ENCODE assay signal across 1 cellular context in genomic region chr2:98734823-98735260, GRCh38.
TF ChIP-seq lines count a peak whose summit lies in the region.

No MANE protein-coding gene starts in this region.

TF ChIP-seq in HepG2, 621 proteins besides CTCF, POLR2A, EP300 and RAD21 (continued from another document and continues in another):
- TF ChIP-seq SRF (IDR thresholded peaks at IDR 0.05; ENCODE audit: low read depth, low read length) = no peak
- peak; percentile 34; the same call in 1 of the 2 replicates for TF ChIP-seq NFYC (CRISPR knock-in tag; IDR thresholded peaks at IDR 0.05)
- TF ChIP-seq, protein P1, sequence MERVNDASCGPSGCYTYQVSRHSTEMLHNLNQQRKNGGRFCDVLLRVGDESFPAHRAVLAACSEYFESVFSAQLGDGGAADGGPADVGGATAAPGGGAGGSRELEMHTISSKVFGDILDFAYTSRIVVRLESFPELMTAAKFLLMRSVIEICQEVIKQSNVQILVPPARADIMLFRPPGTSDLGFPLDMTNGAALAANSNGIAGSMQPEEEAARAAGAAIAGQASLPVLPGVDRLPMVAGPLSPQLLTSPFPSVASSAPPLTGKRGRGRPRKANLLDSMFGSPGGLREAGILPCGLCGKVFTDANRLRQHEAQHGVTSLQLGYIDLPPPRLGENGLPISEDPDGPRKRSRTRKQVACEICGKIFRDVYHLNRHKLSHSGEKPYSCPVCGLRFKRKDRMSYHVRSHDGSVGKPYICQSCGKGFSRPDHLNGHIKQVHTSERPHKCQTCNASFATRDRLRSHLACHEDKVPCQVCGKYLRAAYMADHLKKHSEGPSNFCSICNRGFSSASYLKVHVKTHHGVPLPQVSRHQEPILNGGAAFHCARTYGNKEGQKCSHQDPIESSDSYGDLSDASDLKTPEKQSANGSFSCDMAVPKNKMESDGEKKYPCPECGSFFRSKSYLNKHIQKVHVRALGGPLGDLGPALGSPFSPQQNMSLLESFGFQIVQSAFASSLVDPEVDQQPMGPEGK (CRISPR knock-in tag; IDR thresholded peaks at IDR 0.05) = peak; percentile 97
- TF ChIP-seq, protein P2, sequence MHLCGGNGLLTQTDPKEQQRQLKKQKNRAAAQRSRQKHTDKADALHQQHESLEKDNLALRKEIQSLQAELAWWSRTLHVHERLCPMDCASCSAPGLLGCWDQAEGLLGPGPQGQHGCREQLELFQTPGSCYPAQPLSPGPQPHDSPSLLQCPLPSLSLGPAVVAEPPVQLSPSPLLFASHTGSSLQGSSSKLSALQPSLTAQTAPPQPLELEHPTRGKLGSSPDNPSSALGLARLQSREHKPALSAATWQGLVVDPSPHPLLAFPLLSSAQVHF (CRISPR knock-in tag; IDR thresholded peaks at IDR 0.05) = no peak
- TF ChIP-seq ZNF580 (CRISPR knock-in tag; IDR thresholded peaks at IDR 0.05; ENCODE audit: borderline replicate concordance, low read depth) = no peak; the same call in 1 of the 2 replicates
- TF ChIP-seq NAIF1 (CRISPR knock-in tag; IDR thresholded peaks at IDR 0.05; ENCODE audit: borderline replicate concordance) = no peak
- no peak for TF ChIP-seq PCBP2 (optimal IDR thresholded peaks at IDR 0.05; ENCODE audit: low read depth, low read length, poor library complexity, severe bottlenecking)
- no peak for TF ChIP-seq ZNF550 (CRISPR knock-in tag; IDR thresholded peaks at IDR 0.05; ENCODE audit: borderline replicate concordance)
- TF ChIP-seq FUBP1 (CRISPR knock-in tag; IDR thresholded peaks at IDR 0.05; ENCODE audit: borderline replicate concordance) = no peak
- no peak for TF ChIP-seq BCLAF1 (IDR thresholded peaks at IDR 0.05)
- no peak for TF ChIP-seq ZNF280B (CRISPR knock-in tag; IDR thresholded peaks at IDR 0.05; ENCODE audit: borderline replicate concordance)
- peak; percentile 71; the same call in 1 of the 2 replicates for TF ChIP-seq ZSCAN29 (CRISPR knock-in tag; conservative IDR thresholded peaks at IDR 0.05)
- TF ChIP-seq PRMT3 (CRISPR knock-in tag; IDR thresholded peaks at IDR 0.05; ENCODE audit: borderline replicate concordance, low read depth) = no peak
- TF ChIP-seq ZNF224 (CRISPR knock-in tag; IDR thresholded peaks at IDR 0.05) = no peak
- TF ChIP-seq, protein P3, sequence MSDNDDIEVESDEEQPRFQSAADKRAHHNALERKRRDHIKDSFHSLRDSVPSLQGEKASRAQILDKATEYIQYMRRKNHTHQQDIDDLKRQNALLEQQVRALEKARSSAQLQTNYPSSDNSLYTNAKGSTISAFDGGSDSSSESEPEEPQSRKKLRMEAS (IDR thresholded peaks at IDR 0.05) = peak; percentile 42
- TF ChIP-seq, protein P4, sequence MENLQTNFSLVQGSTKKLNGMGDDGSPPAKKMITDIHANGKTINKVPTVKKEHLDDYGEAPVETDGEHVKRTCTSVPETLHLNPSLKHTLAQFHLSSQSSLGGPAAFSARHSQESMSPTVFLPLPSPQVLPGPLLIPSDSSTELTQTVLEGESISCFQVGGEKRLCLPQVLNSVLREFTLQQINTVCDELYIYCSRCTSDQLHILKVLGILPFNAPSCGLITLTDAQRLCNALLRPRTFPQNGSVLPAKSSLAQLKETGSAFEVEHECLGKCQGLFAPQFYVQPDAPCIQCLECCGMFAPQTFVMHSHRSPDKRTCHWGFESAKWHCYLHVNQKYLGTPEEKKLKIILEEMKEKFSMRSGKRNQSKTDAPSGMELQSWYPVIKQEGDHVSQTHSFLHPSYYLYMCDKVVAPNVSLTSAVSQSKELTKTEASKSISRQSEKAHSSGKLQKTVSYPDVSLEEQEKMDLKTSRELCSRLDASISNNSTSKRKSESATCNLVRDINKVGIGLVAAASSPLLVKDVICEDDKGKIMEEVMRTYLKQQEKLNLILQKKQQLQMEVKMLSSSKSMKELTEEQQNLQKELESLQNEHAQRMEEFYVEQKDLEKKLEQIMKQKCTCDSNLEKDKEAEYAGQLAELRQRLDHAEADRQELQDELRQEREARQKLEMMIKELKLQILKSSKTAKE (CRISPR knock-in tag; IDR thresholded peaks at IDR 0.05; ENCODE audit: borderline replicate concordance) = peak; percentile 61; the same call in 1 of the 2 replicates
- TF ChIP-seq NR2C2 (CRISPR knock-in tag; IDR thresholded peaks at IDR 0.05; ENCODE audit: borderline replicate concordance) = no peak
- no peak for TF ChIP-seq EZH2 (conservative IDR thresholded peaks at IDR 0.05; ENCODE audit: low read depth, low read length)
- TF ChIP-seq ZFP37 (CRISPR knock-in tag; IDR thresholded peaks at IDR 0.05; ENCODE audit: borderline replicate concordance) = no peak
- no peak for TF ChIP-seq ZNF451 (CRISPR knock-in tag; IDR thresholded peaks at IDR 0.05)
- TF ChIP-seq, protein P5, sequence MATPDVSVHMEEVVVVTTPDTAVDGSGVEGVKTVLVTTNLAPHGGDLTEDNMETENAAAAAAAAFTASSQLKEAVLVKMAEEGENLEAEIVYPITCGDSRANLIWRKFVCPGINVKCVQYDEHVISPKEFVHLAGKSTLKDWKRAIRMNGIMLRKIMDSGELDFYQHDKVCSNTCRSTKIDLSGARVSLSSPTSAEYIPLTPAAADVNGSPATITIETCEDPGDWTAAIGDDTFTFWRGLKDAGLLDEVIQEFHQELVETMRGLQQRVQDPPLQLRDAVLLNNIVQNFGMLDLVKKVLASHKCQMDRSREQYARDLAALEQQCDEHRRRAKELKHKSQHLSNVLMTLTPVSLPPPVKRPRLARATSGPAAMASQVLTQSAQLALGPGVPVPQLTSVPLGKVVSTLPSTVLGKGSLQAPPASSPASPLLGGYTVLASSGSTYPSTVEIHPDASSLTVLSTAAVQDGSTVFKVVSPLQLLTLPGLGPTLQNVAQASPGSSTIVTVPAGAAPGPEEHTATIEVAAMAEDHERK (CRISPR knock-in tag; IDR thresholded peaks at IDR 0.05; ENCODE audit: low read depth) = no peak
- TF ChIP-seq, protein P6, sequence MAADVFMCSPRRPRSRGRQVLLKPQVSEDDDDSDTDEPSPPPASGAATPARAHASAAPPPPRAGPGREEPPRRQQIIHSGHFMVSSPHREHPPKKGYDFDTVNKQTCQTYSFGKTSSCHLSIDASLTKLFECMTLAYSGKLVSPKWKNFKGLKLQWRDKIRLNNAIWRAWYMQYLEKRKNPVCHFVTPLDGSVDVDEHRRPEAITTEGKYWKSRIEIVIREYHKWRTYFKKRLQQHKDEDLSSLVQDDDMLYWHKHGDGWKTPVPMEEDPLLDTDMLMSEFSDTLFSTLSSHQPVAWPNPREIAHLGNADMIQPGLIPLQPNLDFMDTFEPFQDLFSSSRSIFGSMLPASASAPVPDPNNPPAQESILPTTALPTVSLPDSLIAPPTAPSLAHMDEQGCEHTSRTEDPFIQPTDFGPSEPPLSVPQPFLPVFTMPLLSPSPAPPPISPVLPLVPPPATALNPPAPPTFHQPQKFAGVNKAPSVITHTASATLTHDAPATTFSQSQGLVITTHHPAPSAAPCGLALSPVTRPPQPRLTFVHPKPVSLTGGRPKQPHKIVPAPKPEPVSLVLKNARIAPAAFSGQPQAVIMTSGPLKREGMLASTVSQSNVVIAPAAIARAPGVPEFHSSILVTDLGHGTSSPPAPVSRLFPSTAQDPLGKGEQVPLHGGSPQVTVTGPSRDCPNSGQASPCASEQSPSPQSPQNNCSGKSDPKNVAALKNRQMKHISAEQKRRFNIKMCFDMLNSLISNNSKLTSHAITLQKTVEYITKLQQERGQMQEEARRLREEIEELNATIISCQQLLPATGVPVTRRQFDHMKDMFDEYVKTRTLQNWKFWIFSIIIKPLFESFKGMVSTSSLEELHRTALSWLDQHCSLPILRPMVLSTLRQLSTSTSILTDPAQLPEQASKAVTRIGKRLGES (CRISPR knock-in tag; IDR thresholded peaks at IDR 0.05; ENCODE audit: borderline replicate concordance) = 0 out of 2 replicates have a peak, but pooled peaks have one; percentile 41
- peak; percentile 96 for TF ChIP-seq TCF7 (IDR thresholded peaks at IDR 0.05; ENCODE audit: low read depth)
- no peak for TF ChIP-seq JARID2 (CRISPR knock-in tag; IDR thresholded peaks at IDR 0.05; ENCODE audit: insufficient replicate concordance)
- TF ChIP-seq ZNF777 (CRISPR knock-in tag; IDR thresholded peaks at IDR 0.05) = no peak
- TF ChIP-seq SNAI1 (CRISPR knock-in tag; IDR thresholded peaks at IDR 0.05; ENCODE audit: borderline replicate concordance) = no peak
- TF ChIP-seq NFE2 (CRISPR knock-in tag; IDR thresholded peaks at IDR 0.05) = no peak
- no peak; the same call in 1 of the 2 replicates for TF ChIP-seq ZBTB33 (CRISPR knock-in tag; IDR thresholded peaks at IDR 0.05)
- TF ChIP-seq GABPB1 (CRISPR knock-in tag; IDR thresholded peaks at IDR 0.05) = no peak
- no peak for TF ChIP-seq IRX3 (CRISPR knock-in tag; IDR thresholded peaks at IDR 0.05; ENCODE audit: borderline replicate concordance, low read depth)
- no peak for TF ChIP-seq ZNF567 (CRISPR knock-in tag; IDR thresholded peaks at IDR 0.05; ENCODE audit: borderline replicate concordance)
- TF ChIP-seq, protein P7, sequence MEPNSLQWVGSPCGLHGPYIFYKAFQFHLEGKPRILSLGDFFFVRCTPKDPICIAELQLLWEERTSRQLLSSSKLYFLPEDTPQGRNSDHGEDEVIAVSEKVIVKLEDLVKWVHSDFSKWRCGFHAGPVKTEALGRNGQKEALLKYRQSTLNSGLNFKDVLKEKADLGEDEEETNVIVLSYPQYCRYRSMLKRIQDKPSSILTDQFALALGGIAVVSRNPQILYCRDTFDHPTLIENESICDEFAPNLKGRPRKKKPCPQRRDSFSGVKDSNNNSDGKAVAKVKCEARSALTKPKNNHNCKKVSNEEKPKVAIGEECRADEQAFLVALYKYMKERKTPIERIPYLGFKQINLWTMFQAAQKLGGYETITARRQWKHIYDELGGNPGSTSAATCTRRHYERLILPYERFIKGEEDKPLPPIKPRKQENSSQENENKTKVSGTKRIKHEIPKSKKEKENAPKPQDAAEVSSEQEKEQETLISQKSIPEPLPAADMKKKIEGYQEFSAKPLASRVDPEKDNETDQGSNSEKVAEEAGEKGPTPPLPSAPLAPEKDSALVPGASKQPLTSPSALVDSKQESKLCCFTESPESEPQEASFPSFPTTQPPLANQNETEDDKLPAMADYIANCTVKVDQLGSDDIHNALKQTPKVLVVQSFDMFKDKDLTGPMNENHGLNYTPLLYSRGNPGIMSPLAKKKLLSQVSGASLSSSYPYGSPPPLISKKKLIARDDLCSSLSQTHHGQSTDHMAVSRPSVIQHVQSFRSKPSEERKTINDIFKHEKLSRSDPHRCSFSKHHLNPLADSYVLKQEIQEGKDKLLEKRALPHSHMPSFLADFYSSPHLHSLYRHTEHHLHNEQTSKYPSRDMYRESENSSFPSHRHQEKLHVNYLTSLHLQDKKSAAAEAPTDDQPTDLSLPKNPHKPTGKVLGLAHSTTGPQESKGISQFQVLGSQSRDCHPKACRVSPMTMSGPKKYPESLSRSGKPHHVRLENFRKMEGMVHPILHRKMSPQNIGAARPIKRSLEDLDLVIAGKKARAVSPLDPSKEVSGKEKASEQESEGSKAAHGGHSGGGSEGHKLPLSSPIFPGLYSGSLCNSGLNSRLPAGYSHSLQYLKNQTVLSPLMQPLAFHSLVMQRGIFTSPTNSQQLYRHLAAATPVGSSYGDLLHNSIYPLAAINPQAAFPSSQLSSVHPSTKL (CRISPR knock-in tag; IDR thresholded peaks at IDR 0.05) = peak; percentile 98
